ENCODE assay signal across 8 cellular contexts in the genomic region with DNA sequence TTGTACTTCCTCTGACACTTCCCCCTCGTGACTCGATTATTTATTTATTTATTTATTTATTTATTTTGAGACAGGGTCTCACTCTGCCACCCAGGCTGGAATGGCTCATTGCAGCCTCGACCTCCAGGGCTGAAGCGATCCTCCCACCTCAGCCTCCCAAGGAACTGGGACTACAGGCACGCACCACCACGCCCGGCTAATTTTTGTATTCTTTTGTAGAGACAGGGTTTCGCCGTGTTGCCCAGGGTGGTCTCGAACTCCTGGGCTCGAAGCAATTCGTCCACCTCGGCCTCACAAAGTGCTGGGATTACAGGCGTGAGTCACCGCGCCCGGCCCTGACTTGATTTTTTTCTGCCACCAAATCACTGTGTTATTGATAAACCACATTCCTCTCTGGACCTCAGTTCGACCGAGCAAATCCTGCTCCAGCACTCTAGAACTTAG. TPM values are rescaled to one million over a fixed set of nuclear protein-coding genes. Genes with fewer than 3 reads are reported as not detected.
DNase-seq lines count a peak whose midpoint lies in the region; ATAC-seq and TF ChIP-seq lines count a peak whose summit lies in the region.

No MANE protein-coding gene starts in this region.

- POLR2A ChIA-PET in AG04449 (lab: Yijun Ruan, JAX), result interaction anchor here (0.5 to 1.7 kb wide), 14 partner anchors 8 to 552 kb away, joined by 3 to 30 read pairs (median 4); a partner anchor contains a TSS

- ATAC-seq in HG02884 (IDR thresholded peaks at IDR 0.05; ENCODE audit: unreplicated experiment) (peak; percentile 14), GM19035 (IDR thresholded peaks at IDR 0.05; ENCODE audit: unreplicated experiment) (no peak)

- no peaks in the 10 kb centered on the region for H4K20me1 ChIP-seq in mammary epithelial cell (ENCODE audit: insufficient read depth, low read length)

- H3K27me3 ChIP-seq in mammary epithelial cell (ENCODE audit: insufficient read depth, low read length), result no peaks in the 10 kb centered on the region
- no peaks in the 10 kb centered on the region for H3K27me3 ChIP-seq in muscle layer of colon (ENCODE audit: control insufficient read depth in 1 of 2, insufficient read depth in 2 of 2, low read length in 2 of 2)

- intact Hi-C loops in mammary epithelial cell (cut with micrococcal nuclease), result loop anchor here (2.0 to 5.0 kb wide), 2 partner anchors 57 to 72 kb away; a partner anchor contains a TSS

- WGBS in mammary epithelial cell (ENCODE audit: low coverage, missing lambda C conversion rate), result 8% methylated on average over 12 of the region's 19 CpGs

- CTCF ChIA-PET in AG04449 (lab: Yijun Ruan, JAX), result interaction anchor here (0.7 to 17.0 kb wide), 8 partner anchors 8 to 234 kb away, joined by 3 to 603 read pairs (median 5); a partner anchor contains a TSS
- CTCF ChIA-PET in mammary epithelial cell (lab: Charles Lee; ENCODE audit: low non-redundant PET), result interaction anchor here (0.6 to 0.7 kb wide), 2 partner anchors 9 to 247 kb away, joined by 4 to 5 read pairs; a partner anchor contains a TSS

- peaks cover 62% of the 10 kb centered on the region for H3K79me2 ChIP-seq in mammary epithelial cell (ENCODE audit: insufficient read depth, low read length)

- H3K9me3 ChIP-seq in mammary epithelial cell (replicated peaks; ENCODE audit: insufficient read depth, low read length) (no peaks in the 10 kb centered on the region), muscle layer of colon (ENCODE audit: low read length) (no peaks in the 10 kb centered on the region)

- in situ Hi-C loops in mammary epithelial cell (cut with MboI; ENCODE audit: low sequenced_read_pairs in 2 of 2), result no loop called here

- peak overlapping the region; percentile 97 for H3K4me2 ChIP-seq in mammary epithelial cell (ENCODE audit: insufficient read depth, low read depth, low read length)

- H3K27ac ChIP-seq in mammary epithelial cell (ENCODE audit: insufficient read depth, low read depth, low read length), result peak overlapping the region; percentile 93
- peak overlapping the region; percentile 99 for H3K27ac ChIP-seq in muscle layer of colon (ENCODE audit: low read depth, low read length)

- BruUV-seq in mammary epithelial cell (replicated peaks; lab: Mats Ljungman, UMichigan), result no TSS peak

- no peak for DNase-seq in AG04449 (ENCODE audit: low read depth, low spot score)
- DNase-seq in mammary epithelial cell, result no peak
- DNase-seq in D341Med (ENCODE audit: low spot score), result no peak
- DNase-seq in stimulated activated naive CD4-positive, alpha-beta T cell treated with Interleukin-2 at 50 U/mL for 16 hours (lab: John Stamatoyannopoulos, UW), result no peak
- no peak for DNase-seq in GOT3 (lab: John Stamatoyannopoulos, UW)

- H3K4me3 ChIP-seq in AG04449 (ENCODE audit: low read depth, low read length) (peak overlapping the region; percentile 97), mammary epithelial cell (replicated peaks in 1 of 3; ENCODE audit: insufficient read depth in 1 of 3, low read depth in 2 of 3, low read length in 3 of 3) (peak overlapping the region; percentile 27 to 97 (median 96)), muscle layer of colon (ENCODE audit: low read depth in 1 of 2, low read length in 2 of 2) (peak overlapping the region; percentile 36 to 95)

- no peak for TF ChIP-seq CTCF in AG04449 (IDR thresholded peaks at IDR 0.05; ENCODE audit: insufficient read depth, low read length, missing control alignments)
- TF ChIP-seq CTCF in mammary epithelial cell (conservative IDR thresholded peaks at IDR 0.05 in 1 of 2, IDR thresholded peaks at IDR 0.05 in 1 of 2; ENCODE audit: extremely low read depth in 1 of 2, insufficient read depth in 1 of 2, low read depth in 1 of 2, low read length in 2 of 2), result no peak

- dilution Hi-C loops in mammary epithelial cell (cut with HindIII; ENCODE audit: low sequenced_read_pairs), result no loop called here

- peak overlapping the region; percentile 65 for H2AFZ ChIP-seq in mammary epithelial cell (ENCODE audit: low read depth, low read length)

- H3K9ac ChIP-seq in mammary epithelial cell (ENCODE audit: insufficient read depth, low read length) (peak overlapping the region; percentile 98), muscle layer of colon (ENCODE audit: low read length) (peak overlapping the region; percentile 93)

- H3K36me3 ChIP-seq in mammary epithelial cell (ENCODE audit: insufficient read depth, low read length) (peaks cover 26% of the 10 kb centered on the region), muscle layer of colon (ENCODE audit: insufficient read depth, low read length) (peaks cover 46% of the 10 kb centered on the region)

- H3K4me1 ChIP-seq in mammary epithelial cell (ENCODE audit: insufficient read depth, low read length) (peaks cover 55% of the 10 kb centered on the region), muscle layer of colon (ENCODE audit: insufficient read depth, low read length) (peaks cover 34% of the 10 kb centered on the region)

RNA-seq across cellular contexts. Expression of a gene that starts 0.8 kb away (rescaled TPM):
- 1,000 to 10,000 TPM in 1 of 2 donors, 100 to 1,000 TPM in 1; 335 to 1,232 TPM for total RNA-seq in mammary epithelial cell
- 685 TPM for polyA plus RNA-seq in mammary epithelial cell
- polyA minus RNA-seq in mammary epithelial cell, result 785 TPM

RNA-seq across cellular contexts. Expression of a gene that starts 1.3 kb away (rescaled TPM):
- total RNA-seq in mammary epithelial cell, result 10 to 100 TPM; 68.2 to 83.4 TPM
- polyA plus RNA-seq in mammary epithelial cell, result 176 TPM
- 135 TPM for polyA minus RNA-seq in mammary epithelial cell

RNA-seq across cellular contexts. Expression of a gene that starts 7.0 kb away (rescaled TPM):
- 10 to 100 TPM in 1 of 2 donors, 1 to 10 TPM in 1; 4.7 to 16.7 TPM for total RNA-seq in mammary epithelial cell
- 19.8 TPM for polyA plus RNA-seq in mammary epithelial cell
- polyA minus RNA-seq in mammary epithelial cell, result 10.1 TPM

RNA-seq across cellular contexts. Expression of a gene that starts 7.3 kb away (rescaled TPM):
- total RNA-seq in mammary epithelial cell, result 1 to 10 TPM in 1 of 2 donors, under 1 TPM in 1; 0.17 to 1.1 TPM
- 0.82 TPM for polyA plus RNA-seq in mammary epithelial cell
- polyA minus RNA-seq in mammary epithelial cell, result 7.0 TPM

RNA-seq across cellular contexts. Expression of a gene that starts 9.6 kb away (rescaled TPM):
- 1 to 10 TPM; 5.5 to 7.0 TPM for total RNA-seq in mammary epithelial cell
- 4.6 TPM for polyA plus RNA-seq in mammary epithelial cell
- polyA minus RNA-seq in mammary epithelial cell, result 2.6 TPM
